ENCODE assay signal across 25 cellular contexts in genomic region chr20:5678769-5679168, GRCh38.
"Had no signal": no experiment of that assay in that cellular context is flagged by ENCODE, and none has a peak within 500 bp of the region (broad histone marks: within the 10 kb centered on the region; RNA-seq: fewer than 3 reads in every experiment).

No MANE protein-coding gene starts in this region.

- DNase-seq: colonic mucosa; cortex of kidney; effector CD8-positive, alpha-beta T cell; effector memory CD8-positive, alpha-beta T cell; endodermal cell; erythroblast; esophagus squamous epithelium; foreskin fibroblast; foreskin melanocyte; gastrocnemius medialis; glutamatergic neuron; head of caudate nucleus; heart right ventricle; hippocampal formation; left cardiac atrium; left lung; left ventricle myocardium superior; lower lobe of right lung; mesenchymal stem cell; mucosa of descending colon had no signal

- H3K4me3 ChIP-seq: colonic mucosa, esophagus squamous epithelium, gastrocnemius medialis, heart right ventricle, left lung, lower lobe of right lung, mucosa of descending colon had no signal

- H3K4me1 ChIP-seq: colonic mucosa, gastrocnemius medialis had no signal

- H3K9me3 ChIP-seq: colonic mucosa, esophagus squamous epithelium, gastrocnemius medialis, heart right ventricle, left lung, lower lobe of right lung, mucosa of descending colon had no signal

- H3K27ac ChIP-seq: colonic mucosa, epithelial cell of prostate, esophagus squamous epithelium, gastrocnemius medialis, heart right ventricle, left lung, lower lobe of right lung had no signal

- H3K36me3 ChIP-seq: colonic mucosa, esophagus squamous epithelium, gastrocnemius medialis, heart right ventricle, left lung, lower lobe of right lung had no signal

- H3K27me3 ChIP-seq: colonic mucosa, esophagus squamous epithelium, gastrocnemius medialis, heart right ventricle, left lung had no signal

- FAIRE-seq: endometrium, islet of Langerhans, keratinocyte had no signal

- ATAC-seq: effector memory CD8-positive, alpha-beta T cell; esophagus mucosa; gastrocnemius medialis; heart right ventricle; left cardiac atrium; left lung; left ventricle myocardium superior; lower lobe of right lung; mucosa of descending colon had no signal
